In genomic region chr18:26863122-26863879, GRCh38 we compare ENCODE assay signal across 10 cellular contexts. TPM values are rescaled to one million over a fixed set of nuclear protein-coding genes. Genes with fewer than 3 reads are reported as not detected.
DNase-seq lines count a peak whose midpoint lies in the region; ATAC-seq and TF ChIP-seq lines count a peak whose summit lies in the region.
"Had no signal": no experiment of that assay in that cellular context is flagged by ENCODE, and none has a peak within 500 bp of the region (broad histone marks: within the 10 kb centered on the region; RNA-seq: fewer than 3 reads in every experiment).

No MANE protein-coding gene starts in this region.

- peak overlapping the region; percentile 52 for H3K4me3 Mint-ChIP-seq in Caco-2 (ENCODE audit: unreplicated experiment)
- peak overlapping the region; percentile 75 to 83 (median 78) for H3K4me3 Mint-ChIP-seq in nephron
- no peak overlapping the region for H3K4me3 Mint-ChIP-seq in activated naive CD4-positive, alpha-beta T cell treated with anti-CD3 and anti-CD28 coated beads, Interleukin-2, amount 10 ng/mL, durations not matched to agents 7 days and 5 days
- no peak overlapping the region for H3K4me3 Mint-ChIP-seq in activated CD4-positive, alpha-beta T cell treated with anti-CD3 and anti-CD28 coated beads for 36 hours
- H3K4me3 Mint-ChIP-seq: memory B cell had no signal

- ATAC-seq in activated CD4-positive, alpha-beta T cell treated with anti-CD3 and anti-CD28 coated beads for 36 hours: no peak

- H3K9me3 Mint-ChIP-seq in Caco-2 (ENCODE audit: unreplicated experiment): no peaks in the 10 kb centered on the region
- peaks cover 2% of the 10 kb centered on the region for H3K9me3 Mint-ChIP-seq in nephron
- H3K9me3 Mint-ChIP-seq in activated naive CD4-positive, alpha-beta T cell treated with anti-CD3 and anti-CD28 coated beads, Interleukin-2, amount 10 ng/mL, durations not matched to agents 7 days and 5 days: no peaks in the 10 kb centered on the region
- no peaks in the 10 kb centered on the region for H3K9me3 Mint-ChIP-seq in activated CD4-positive, alpha-beta T cell treated with anti-CD3 and anti-CD28 coated beads for 36 hours (ENCODE audit: low read depth)
- H3K9me3 Mint-ChIP-seq: memory B cell had no signal

- H3K27ac Mint-ChIP-seq in Caco-2 (ENCODE audit: unreplicated experiment) (no peak overlapping the region), nephron (peak overlapping the region in 2 of 3 experiments; percentile 25 to 51)
- no peak overlapping the region for H3K27ac Mint-ChIP-seq in activated naive CD4-positive, alpha-beta T cell treated with anti-CD3 and anti-CD28 coated beads, Interleukin-2, amount 10 ng/mL, durations not matched to agents 7 days and 5 days
- no peak overlapping the region for H3K27ac Mint-ChIP-seq in activated CD4-positive, alpha-beta T cell treated with anti-CD3 and anti-CD28 coated beads for 36 hours
- H3K27ac Mint-ChIP-seq: memory B cell had no signal

- no peak for TF ChIP-seq CTCF in Caco-2 (IDR thresholded peaks at IDR 0.05; ENCODE audit: insufficient read depth in 1 of 2, low read depth in 1 of 2, low read length in 1 of 2, severe bottlenecking in 1 of 2, unreplicated experiment in 1 of 2)
- no peak for TF ChIP-seq CTCF in epithelial cell of esophagus (IDR thresholded peaks at IDR 0.05; ENCODE audit: insufficient read depth, low read depth, low read length, missing control alignments)
- no peak for TF ChIP-seq CTCF in nephron (IDR thresholded peaks at IDR 0.05; ENCODE audit: unreplicated experiment in 3 of 3)

- TF ChIP-seq POLR2A in erythroblast (IDR thresholded peaks at IDR 0.05; ENCODE audit: low read length): no peak

- peaks cover 4% of the 10 kb centered on the region for H3K27me3 Mint-ChIP-seq in Caco-2 (ENCODE audit: insufficient read depth, unreplicated experiment)
- H3K27me3 Mint-ChIP-seq in nephron (ENCODE audit: low read depth): peaks cover 40% of the 10 kb centered on the region
- H3K27me3 Mint-ChIP-seq in activated naive CD4-positive, alpha-beta T cell treated with anti-CD3 and anti-CD28 coated beads, Interleukin-2, amount 10 ng/mL, durations not matched to agents 7 days and 5 days: peaks cover 17% of the 10 kb centered on the region
- peaks cover 15% of the 10 kb centered on the region for H3K27me3 Mint-ChIP-seq in activated CD4-positive, alpha-beta T cell treated with anti-CD3 and anti-CD28 coated beads for 36 hours

- H3K36me3 ChIP-seq in Caco-2 (ENCODE audit: control insufficient read depth, insufficient read depth, low read length): no peaks in the 10 kb centered on the region
- H3K36me3 ChIP-seq: SJSA1 had no signal

- H3K4me3 ChIP-seq in Caco-2 (ENCODE audit: low read depth, low read length) (peak overlapping the region; percentile 30), epithelial cell of esophagus (ENCODE audit: low read length) (no peak overlapping the region)
- H3K4me3 ChIP-seq: SJSA1 had no signal

- H3K9me3 ChIP-seq in Caco-2: no peaks in the 10 kb centered on the region
- H3K9me3 ChIP-seq: SJSA1 had no signal

- BruUV-seq in Caco-2 (replicated peaks; lab: Mats Ljungman, UMichigan): no TSS peak

- no peaks in the 10 kb centered on the region for H3K4me1 ChIP-seq in Caco-2
- H3K4me1 ChIP-seq: SJSA1 had no signal

- no peaks in the 10 kb centered on the region for H3K27me3 ChIP-seq in Caco-2 (replicated peaks; ENCODE audit: control insufficient read depth, insufficient read depth, low read length)

- CTCF ChIA-PET in Caco-2 (lab: Charles Lee): no interaction called here
- CTCF ChIA-PET in activated naive CD4-positive, alpha-beta T cell treated with anti-CD3 and anti-CD28 coated beads, Interleukin-2, amount 10 ng/mL, durations not matched to agents 7 days and 5 days (lab: Charles Lee): no interaction called here
- CTCF ChIA-PET in activated CD4-positive, alpha-beta T cell treated with anti-CD3 and anti-CD28 coated beads for 36 hours (lab: Charles Lee): no interaction called here

- peak; percentile 33 to 40 for DNase-seq in Caco-2
- DNase-seq in NCI-H2196 (lab: John Stamatoyannopoulos, UW; ENCODE audit: unreplicated experiment): peak; percentile 43
- peak; percentile 25 for DNase-seq in epithelial cell of esophagus (ENCODE audit: low read depth)
- no peak for DNase-seq in erythroblast (lab: John Stamatoyannopoulos, UW)
- DNase-seq in activated naive CD4-positive, alpha-beta T cell treated with anti-CD3 and anti-CD28 coated beads, Interleukin-2, amount 10 ng/mL, durations not matched to agents 7 days and 5 days: no peak
- DNase-seq in activated CD4-positive, alpha-beta T cell treated with anti-CD3 and anti-CD28 coated beads for 36 hours: no peak
- no peak for DNase-seq in RPMI8226

- POLR2A ChIA-PET in Caco-2 (lab: Charles Lee): no interaction called here
- POLR2A ChIA-PET in activated CD4-positive, alpha-beta T cell treated with anti-CD3 and anti-CD28 coated beads for 36 hours (lab: Charles Lee): no interaction called here

- intact Hi-C loops in Caco-2 (cut with micrococcal nuclease; ENCODE audit: unreplicated experiment): no loop called here
- intact Hi-C loops in activated CD4-positive, alpha-beta T cell treated with anti-CD3 and anti-CD28 coated beads for 36 hours (cut with DNase I, micrococcal nuclease): no loop called here

- no peaks in the 10 kb centered on the region for H3K4me1 Mint-ChIP-seq in Caco-2 (ENCODE audit: low read depth, unreplicated experiment)
- peaks cover 37% of the 10 kb centered on the region for H3K4me1 Mint-ChIP-seq in nephron
- H3K4me1 Mint-ChIP-seq in activated naive CD4-positive, alpha-beta T cell treated with anti-CD3 and anti-CD28 coated beads, Interleukin-2, amount 10 ng/mL, durations not matched to agents 7 days and 5 days: no peaks in the 10 kb centered on the region
- no peaks in the 10 kb centered on the region for H3K4me1 Mint-ChIP-seq in activated CD4-positive, alpha-beta T cell treated with anti-CD3 and anti-CD28 coated beads for 36 hours
- H3K4me1 Mint-ChIP-seq: memory B cell had no signal

- H3K36me3 Mint-ChIP-seq in Caco-2 (ENCODE audit: insufficient read depth, unreplicated experiment) (no peaks in the 10 kb centered on the region), nephron (ENCODE audit: low read depth) (peaks cover 3% of the 10 kb centered on the region)
- H3K36me3 Mint-ChIP-seq in activated naive CD4-positive, alpha-beta T cell treated with anti-CD3 and anti-CD28 coated beads, Interleukin-2, amount 10 ng/mL, durations not matched to agents 7 days and 5 days: no peaks in the 10 kb centered on the region
- H3K36me3 Mint-ChIP-seq in activated CD4-positive, alpha-beta T cell treated with anti-CD3 and anti-CD28 coated beads for 36 hours (ENCODE audit: low read depth): no peaks in the 10 kb centered on the region
- H3K36me3 Mint-ChIP-seq: memory B cell had no signal

RNA-seq across cellular contexts. Expression of gene AQP4, which starts 2.2 kb away (rescaled TPM):
- 0.27 and 0.46 TPM in 2 replicates for total RNA-seq in Caco-2 (2022)
- total RNA-seq in activated CD4-positive, alpha-beta T cell treated with anti-CD3 and anti-CD28 coated beads for 36 hours: not detected
- total RNA-seq: SJSA1 had no signal

Comparison
In these comparisons a context has a peak if more than half of its experiments do, and no peak if none do; other contexts are left out.
1. DNase-seq: peak in Caco-2 (2 of 2), NCI-H2196 (single experiment) and epithelial cell of esophagus (single experiment); none in erythroblast (0 of 2), activated naive CD4-positive, alpha-beta T cell treated with anti-CD3 and anti-CD28 coated beads, Interleukin-2, amount 10 ng/mL, durations not matched to agents 7 days and 5 days (single experiment), activated CD4-positive, alpha-beta T cell treated with anti-CD3 and anti-CD28 coated beads for 36 hours (single experiment) and RPMI8226 (single experiment).
2. H3K27ac Mint-ChIP-seq: peak in nephron (2 of 3); none in Caco-2 (single experiment), activated naive CD4-positive, alpha-beta T cell treated with anti-CD3 and anti-CD28 coated beads, Interleukin-2, amount 10 ng/mL, durations not matched to agents 7 days and 5 days (single experiment) and activated CD4-positive, alpha-beta T cell treated with anti-CD3 and anti-CD28 coated beads for 36 hours (single experiment).
3. H3K4me3 Mint-ChIP-seq: peak in Caco-2 (single experiment) and nephron (3 of 3); none in activated naive CD4-positive, alpha-beta T cell treated with anti-CD3 and anti-CD28 coated beads, Interleukin-2, amount 10 ng/mL, durations not matched to agents 7 days and 5 days (single experiment) and activated CD4-positive, alpha-beta T cell treated with anti-CD3 and anti-CD28 coated beads for 36 hours (single experiment).